8 cellular contexts compared by ENCODE assay signal in genomic region chr6:28355743-28356665, GRCh38. TPM values are rescaled to one million over a fixed set of nuclear protein-coding genes. Genes with fewer than 3 reads are reported as not detected.
DNase-seq lines count a peak whose midpoint lies in the region; ATAC-seq and TF ChIP-seq lines count a peak whose summit lies in the region.

No MANE protein-coding gene starts in this region.

- intact Hi-C loops in CD14-positive monocyte (cut with micrococcal nuclease), result loop anchor here in 1 of 2 donors (10.0 kb wide), 1 partner anchor 211 kb away; the partner anchor contains the start of gene ZKSCAN8
- intact Hi-C loops in PC-3 (cut with micrococcal nuclease), result loop anchor here (1.0 to 10.0 kb wide), 6 partner anchors 25 to 451 kb away; partner anchors contain the start of genes PGBD1 and ZKSCAN4
- intact Hi-C loops in esophagus squamous epithelium (cut with DNase I), result loop anchor here (10.0 kb wide), 1 partner anchor 221 kb away; no protein-coding TSS in a partner anchor

- WGBS in esophagus squamous epithelium, 2 donors, result 2 to 7% methylated on average over 10 to 14 of the region's 19 CpGs

- no peaks in the 10 kb centered on the region for H3K9me3 Mint-ChIP-seq in CD14-positive monocyte
- no peaks in the 10 kb centered on the region for H3K9me3 Mint-ChIP-seq in activated T-cell treated with anti-CD3 and anti-CD28 coated beads, Interleukin-2, amount 50 U/mL, for 72 hours
- H3K9me3 Mint-ChIP-seq in stimulated activated naive CD8-positive, alpha-beta T cell treated with anti-CD3 and anti-CD28 coated beads, Interleukin-15, Interleukin-2, amounts not matched to agents 100 ng/mL and 50 ng/mL, for 24 hours, result no peaks in the 10 kb centered on the region

- H3K4me1 Mint-ChIP-seq in CD14-positive monocyte, result peaks cover 28% of the 10 kb centered on the region
- H3K4me1 Mint-ChIP-seq in activated T-cell treated with anti-CD3 and anti-CD28 coated beads, Interleukin-2, amount 50 U/mL, for 72 hours (ENCODE audit: low read depth), result peaks cover 30% of the 10 kb centered on the region
- peaks cover 24% of the 10 kb centered on the region for H3K4me1 Mint-ChIP-seq in stimulated activated naive CD8-positive, alpha-beta T cell treated with anti-CD3 and anti-CD28 coated beads, Interleukin-15, Interleukin-2, amounts not matched to agents 100 ng/mL and 50 ng/mL, for 24 hours (ENCODE audit: low read depth)

- peak; percentile 61 for DNase-seq in CD14-positive monocyte (ENCODE audit: low spot score)
- peak; percentile 95 for DNase-seq in PC-3
- DNase-seq in activated T-cell treated with anti-CD3 and anti-CD28 coated beads, Interleukin-2, amount 50 U/mL, for 72 hours, result peak; percentile 60 to 70
- no peak for DNase-seq in esophagus squamous epithelium (lab: John Stamatoyannopoulos, UW)

- no peaks in the 10 kb centered on the region for H3K9me2 ChIP-seq in PC-3 (replicated peaks; ENCODE audit: low read length)

- H2AFZ ChIP-seq in KMS-11 (ENCODE audit: low read depth) (peak overlapping the region; percentile 66), PC-3 (ENCODE audit: low read length) (peak overlapping the region; percentile 87)

- POLR2A ChIA-PET in PC-3 (lab: Charles Lee; ENCODE audit: unreplicated experiment), result interaction anchor here (0.5 to 0.7 kb wide), 4 partner anchors 77 to 252 kb away, joined by 3 to 5 read pairs (median 4); partner anchors contain the start of gene ZSCAN26

- H3K4me1 ChIP-seq in KMS-11 (ENCODE audit: low read depth, poor library complexity, severe bottlenecking) (peaks cover 10% of the 10 kb centered on the region), PC-3 (ENCODE audit: insufficient read depth, low read length) (peaks cover 49% of the 10 kb centered on the region), esophagus squamous epithelium (peaks cover 26 to 58% (median 30%) of the 10 kb centered on the region in 3 donors), mucosa of stomach (ENCODE audit: control insufficient read depth, insufficient read depth, low read length) (peaks cover 36% of the 10 kb centered on the region)

- H4K20me1 ChIP-seq in KMS-11 (ENCODE audit: insufficient read depth), result no peaks in the 10 kb centered on the region
- H4K20me1 ChIP-seq in PC-3 (ENCODE audit: low read length), result no peaks in the 10 kb centered on the region

- H3K4me3 Mint-ChIP-seq in CD14-positive monocyte, result peak overlapping the region; percentile 95 to 99
- peak overlapping the region; percentile 85 to 93 for H3K4me3 Mint-ChIP-seq in activated T-cell treated with anti-CD3 and anti-CD28 coated beads, Interleukin-2, amount 50 U/mL, for 72 hours
- peak overlapping the region; percentile 86 for H3K4me3 Mint-ChIP-seq in stimulated activated naive CD8-positive, alpha-beta T cell treated with anti-CD3 and anti-CD28 coated beads, Interleukin-15, Interleukin-2, amounts not matched to agents 100 ng/mL and 50 ng/mL, for 24 hours

- H3K27me3 Mint-ChIP-seq in CD14-positive monocyte (ENCODE audit: low read depth in 3 of 3), result peaks cover 0 to 1% (median 0%) of the 10 kb centered on the region in 3 donors
- H3K27me3 Mint-ChIP-seq in activated T-cell treated with anti-CD3 and anti-CD28 coated beads, Interleukin-2, amount 50 U/mL, for 72 hours (ENCODE audit: low read depth), result no peaks in the 10 kb centered on the region
- no peaks in the 10 kb centered on the region for H3K27me3 Mint-ChIP-seq in stimulated activated naive CD8-positive, alpha-beta T cell treated with anti-CD3 and anti-CD28 coated beads, Interleukin-15, Interleukin-2, amounts not matched to agents 100 ng/mL and 50 ng/mL, for 24 hours

- H3K4me3 ChIP-seq in KMS-11 (IDR thresholded peaks at IDR 0.05; ENCODE audit: insufficient read depth, low read depth, low read length) (no peak overlapping the region), PC-3 (ENCODE audit: low read length) (peak overlapping the region; percentile 84), esophagus squamous epithelium (peak overlapping the region; percentile 41 to 79 (median 62)), mucosa of stomach (ENCODE audit: low read length) (peak overlapping the region; percentile 81)

- TF ChIP-seq CTCF in CD14-positive monocyte (IDR thresholded peaks at IDR 0.05), result peak; percentile 85
- TF ChIP-seq CTCF in KMS-11 (conservative IDR thresholded peaks at IDR 0.05; ENCODE audit: low read depth, low read length), result peak; percentile 78
- TF ChIP-seq CTCF in PC-3 (conservative IDR thresholded peaks at IDR 0.05; ENCODE audit: low read depth, low read length), result peak; percentile 77
- TF ChIP-seq CTCF in esophagus squamous epithelium (IDR thresholded peaks at IDR 0.05), result peak; percentile 67 to 93 (median 86)

- H3K27me3 ChIP-seq in KMS-11 (ENCODE audit: insufficient read depth, low read depth) (no peaks in the 10 kb centered on the region), PC-3 (ENCODE audit: low read length) (no peaks in the 10 kb centered on the region), esophagus squamous epithelium (no peaks in the 10 kb centered on the region), mucosa of stomach (ENCODE audit: control insufficient read depth, insufficient read depth, low read length) (no peaks in the 10 kb centered on the region)

- H3K36me3 ChIP-seq in KMS-11 (ENCODE audit: insufficient read depth) (no peaks in the 10 kb centered on the region), PC-3 (ENCODE audit: low read depth, low read length) (peaks cover 3% of the 10 kb centered on the region), esophagus squamous epithelium (peaks cover 0 to 20% (median 0%) of the 10 kb centered on the region in 3 donors), mucosa of stomach (ENCODE audit: control insufficient read depth, insufficient read depth, low read length) (no peaks in the 10 kb centered on the region)

- H3K4me2 ChIP-seq in KMS-11 (peak overlapping the region; percentile 65; the same call in 1 of the 2 replicates), PC-3 (ENCODE audit: low read length) (peak overlapping the region; percentile 92)

- TF ChIP-seq POLR2A in esophagus squamous epithelium (IDR thresholded peaks at IDR 0.05), result no peak

- H3K36me3 Mint-ChIP-seq in CD14-positive monocyte, result peaks cover 5 to 11% of the 10 kb centered on the region in 2 donors
- H3K36me3 Mint-ChIP-seq in activated T-cell treated with anti-CD3 and anti-CD28 coated beads, Interleukin-2, amount 50 U/mL, for 72 hours (ENCODE audit: insufficient read depth in 2 of 2), result peaks cover 0 to 2% of the 10 kb centered on the region in 2 donors
- no peaks in the 10 kb centered on the region for H3K36me3 Mint-ChIP-seq in stimulated activated naive CD8-positive, alpha-beta T cell treated with anti-CD3 and anti-CD28 coated beads, Interleukin-15, Interleukin-2, amounts not matched to agents 100 ng/mL and 50 ng/mL, for 24 hours (ENCODE audit: low read depth)

- no peaks in the 10 kb centered on the region for H3K9me3 ChIP-seq in PC-3 (ENCODE audit: low read length)
- H3K9me3 ChIP-seq in esophagus squamous epithelium, result no peaks in the 10 kb centered on the region
- no peaks in the 10 kb centered on the region for H3K9me3 ChIP-seq in mucosa of stomach (ENCODE audit: control insufficient read depth, low read length)

- H3K79me2 ChIP-seq in KMS-11 (ENCODE audit: insufficient read depth, low read depth) (peaks cover 3% of the 10 kb centered on the region; the same call in 1 of the 2 replicates), PC-3 (ENCODE audit: low read length) (peaks cover 42% of the 10 kb centered on the region)

- H3F3A ChIP-seq in PC-3 (ENCODE audit: low read length, unreplicated experiment), result no peaks in the 10 kb centered on the region

- H3K27ac ChIP-seq in KMS-11 (peak overlapping the region; percentile 25; the same call in 1 of the 2 replicates), PC-3 (ENCODE audit: low read length) (peak overlapping the region; percentile 87), esophagus squamous epithelium (peak overlapping the region; percentile 84 to 92 (median 86))

- peak; percentile 67 for ATAC-seq in GM19467 (IDR thresholded peaks at IDR 0.05; ENCODE audit: unreplicated experiment)
- ATAC-seq in PC-3, result peak; percentile 46
- ATAC-seq in activated T-cell treated with anti-CD3 and anti-CD28 coated beads, Interleukin-2, amount 50 U/mL, for 72 hours (replicated peaks in 1 of 2), result peak; percentile 84 to 87

- no TSS peak for BruUV-seq in PC-3 (replicated peaks; lab: Mats Ljungman, UMichigan)

- CTCF ChIA-PET in PC-3 (lab: Charles Lee), result interaction anchor here (0.5 to 1.5 kb wide), 11 partner anchors 21 to 1189 kb away, joined by 3 to 13 read pairs (median 4); partner anchors contain the start of genes PGBD1, ZKSCAN4 and ZSCAN26

- H3K27ac Mint-ChIP-seq in CD14-positive monocyte, result peak overlapping the region; percentile 92 to 98 (median 95)
- peak overlapping the region; percentile 54 for H3K27ac Mint-ChIP-seq in activated T-cell treated with anti-CD3 and anti-CD28 coated beads, Interleukin-2, amount 50 U/mL, for 72 hours
- peak overlapping the region; percentile 75 for H3K27ac Mint-ChIP-seq in stimulated activated naive CD8-positive, alpha-beta T cell treated with anti-CD3 and anti-CD28 coated beads, Interleukin-15, Interleukin-2, amounts not matched to agents 100 ng/mL and 50 ng/mL, for 24 hours

- H3K9ac ChIP-seq in KMS-11 (peak overlapping the region; percentile 40; the same call in 1 of the 2 replicates), PC-3 (ENCODE audit: low read length) (peak overlapping the region; percentile 63), mucosa of stomach (ENCODE audit: low read length) (peak overlapping the region; percentile 80)

RNA-seq across cellular contexts. Expression of gene ZKSCAN3, which starts 6.3 kb away (rescaled TPM):
- 1 to 10 TPM in 1 of 2 donors, under 1 TPM in 1; 0.36 to 1.6 TPM for polyA plus RNA-seq in CD14-positive monocyte
- 1.9 and 2.3 TPM in 2 replicates for total RNA-seq in PC-3 (2014; rRNA removed)
- 1 to 10 TPM; 3.3 to 5.2 TPM for total RNA-seq in activated T-cell treated with anti-CD3 and anti-CD28 coated beads, Interleukin-2, amount 50 U/mL, for 72 hours
- total RNA-seq in esophagus squamous epithelium, result 1 to 10 TPM; 1.1 to 2.9 (median 2.1) TPM

RNA-seq across cellular contexts. Expression of gene ZSCAN31, which starts 20.1 kb away (rescaled TPM):
- under 1 TPM in 1 of 2 donors, not detected in 1; 0.25 TPM for polyA plus RNA-seq in CD14-positive monocyte
- total RNA-seq in PC-3 (2014; rRNA removed) (10.7 and 16.9 TPM in 2 replicates), esophagus squamous epithelium (10 to 100 TPM; 11.6 to 59.9 (median 19.4) TPM)
- 1 to 10 TPM; 1.5 to 2.1 TPM for total RNA-seq in activated T-cell treated with anti-CD3 and anti-CD28 coated beads, Interleukin-2, amount 50 U/mL, for 72 hours

RNA-seq across cellular contexts. Expression of gene ZSCAN12, which starts 43.5 kb away (rescaled TPM):
- under 1 TPM; 0.50 to 0.73 TPM for polyA plus RNA-seq in CD14-positive monocyte
- total RNA-seq in PC-3 (2014; rRNA removed), result 0.58 and 0.95 TPM in 2 replicates
- total RNA-seq in activated T-cell treated with anti-CD3 and anti-CD28 coated beads, Interleukin-2, amount 50 U/mL, for 72 hours, result 1 to 10 TPM; 5.6 to 6.4 TPM
- total RNA-seq in esophagus squamous epithelium, result 1 to 10 TPM; 1.3 to 4.0 (median 2.2) TPM

Comparison
In these comparisons a context has a peak if more than half of its experiments do, and no peak if none do; other contexts are left out.
1. H3K27ac ChIP-seq: peak in every context shown above with its lines; median percentile 87 in PC-3; 86 in esophagus squamous epithelium; 25 in KMS-11.